Comparison of ENCODE assay signal across 20 cellular contexts in the genomic region with DNA sequence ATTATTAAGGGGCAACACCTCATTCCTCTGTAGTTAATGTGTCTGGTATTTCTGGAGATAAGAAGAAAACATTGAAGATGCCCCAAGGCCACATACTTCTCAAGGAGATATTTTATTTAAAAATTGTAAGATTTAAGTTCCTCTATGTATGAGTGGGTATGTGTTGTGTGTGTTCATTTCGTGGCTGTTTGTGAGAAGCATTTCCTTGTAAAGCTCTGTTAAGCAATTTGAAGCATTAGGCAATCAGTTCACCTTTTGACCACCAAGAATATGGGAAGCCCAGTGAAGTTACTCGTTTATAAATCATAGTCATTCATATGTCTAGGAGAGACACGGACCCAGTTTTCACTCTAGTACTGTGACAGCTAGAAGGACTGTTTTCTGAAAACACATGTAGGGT.
"Had no signal": no experiment of that assay in that cellular context is flagged by ENCODE, and none has a peak within 500 bp of the region (broad histone marks: within the 10 kb centered on the region; RNA-seq: fewer than 3 reads in every experiment).

No MANE protein-coding gene starts in this region.

- H3K4me3 ChIP-seq: gastroesophageal sphincter, heart right ventricle, mucosa of descending colon, neural progenitor cell, pancreas, thoracic aorta, upper lobe of right lung had no signal

- H3K9me3 Mint-ChIP-seq: activated CD4-positive, alpha-beta memory T cell treated with anti-CD3 and anti-CD28 coated beads, Interleukin-2, amount 10 ng/mL, durations not matched to agents 7 days and 5 days had no signal

- H3K4me1 ChIP-seq: gastroesophageal sphincter, heart right ventricle, neural progenitor cell, pancreas, upper lobe of right lung had no signal

- H3K36me3 Mint-ChIP-seq: activated CD8-positive, alpha-beta memory T cell treated with anti-CD3 and anti-CD28 coated beads, Interleukin-2, amount 10 ng/mL, durations not matched to agents 7 days and 5 days; activated naive CD8-positive, alpha-beta T cell; naive B cell; neural progenitor cell; stimulated activated naive B cell treated with anti-CD40 and anti-IgM and Interleukin-4, amounts not matched to agents 10 μg/mL and 1 μg/mL and 100 μg/mL, for 72 hours had no signal

- H3K27ac ChIP-seq: gastroesophageal sphincter, heart right ventricle, neural progenitor cell, pancreas, thoracic aorta, upper lobe of right lung had no signal

- H3K4me2 ChIP-seq: neural progenitor cell had no signal

- H3K4me3 Mint-ChIP-seq: activated CD4-positive, alpha-beta memory T cell treated with anti-CD3 and anti-CD28 coated beads, Interleukin-2, amount 10 ng/mL, durations not matched to agents 7 days and 5 days; activated CD4-positive, alpha-beta T cell treated with anti-CD3 and anti-CD28 coated beads for 36 hours; activated CD8-positive, alpha-beta memory T cell treated with anti-CD3 and anti-CD28 coated beads, Interleukin-2, amount 10 ng/mL, durations not matched to agents 7 days and 5 days; activated naive CD8-positive, alpha-beta T cell; central memory CD8-positive, alpha-beta T cell; naive B cell; neural progenitor cell; stimulated activated naive B cell treated with anti-CD40 and anti-IgM and Interleukin-4, amounts not matched to agents 10 μg/mL and 1 μg/mL and 100 μg/mL, for 72 hours; T-helper 2 cell treated with Interferon-gamma antibody and Interleukin-4, amounts not matched to agents 5 μg/mL and 100 μg/mL, for 36 hours; WTC11 had no signal

- H3K9me3 ChIP-seq: gastroesophageal sphincter, mucosa of descending colon, pancreas, thoracic aorta, upper lobe of right lung had no signal

- H3K27ac Mint-ChIP-seq: activated CD4-positive, alpha-beta memory T cell treated with anti-CD3 and anti-CD28 coated beads, Interleukin-2, amount 10 ng/mL, durations not matched to agents 7 days and 5 days; activated CD4-positive, alpha-beta T cell treated with anti-CD3 and anti-CD28 coated beads for 36 hours; activated CD8-positive, alpha-beta memory T cell treated with anti-CD3 and anti-CD28 coated beads, Interleukin-2, amount 10 ng/mL, durations not matched to agents 7 days and 5 days; activated naive CD8-positive, alpha-beta T cell; naive B cell; neural progenitor cell; stimulated activated naive B cell treated with anti-CD40 and anti-IgM and Interleukin-4, amounts not matched to agents 10 μg/mL and 1 μg/mL and 100 μg/mL, for 72 hours; T-helper 2 cell treated with Interferon-gamma antibody and Interleukin-4, amounts not matched to agents 5 μg/mL and 100 μg/mL, for 36 hours; WTC11 had no signal

- H2AFZ ChIP-seq: neural progenitor cell had no signal

- H3K27me3 ChIP-seq: gastroesophageal sphincter, heart right ventricle, pancreas, upper lobe of right lung had no signal

- FAIRE-seq: pancreas had no signal

- H3K9ac ChIP-seq: neural progenitor cell had no signal

- H3K36me3 ChIP-seq: gastroesophageal sphincter, heart right ventricle, neural progenitor cell, pancreas, thoracic aorta, upper lobe of right lung had no signal

- H3K27me3 Mint-ChIP-seq: activated CD4-positive, alpha-beta memory T cell treated with anti-CD3 and anti-CD28 coated beads, Interleukin-2, amount 10 ng/mL, durations not matched to agents 7 days and 5 days; activated CD4-positive, alpha-beta T cell treated with anti-CD3 and anti-CD28 coated beads for 36 hours; activated CD8-positive, alpha-beta memory T cell treated with anti-CD3 and anti-CD28 coated beads, Interleukin-2, amount 10 ng/mL, durations not matched to agents 7 days and 5 days; activated naive CD8-positive, alpha-beta T cell; central memory CD8-positive, alpha-beta T cell; naive B cell; stimulated activated naive B cell treated with anti-CD40 and anti-IgM and Interleukin-4, amounts not matched to agents 10 μg/mL and 1 μg/mL and 100 μg/mL, for 72 hours had no signal

- ATAC-seq: activated CD4-positive, alpha-beta T cell treated with anti-CD3 and anti-CD28 coated beads for 36 hours; activated CD8-positive, alpha-beta memory T cell treated with anti-CD3 and anti-CD28 coated beads, Interleukin-2, amount 10 ng/mL, durations not matched to agents 7 days and 5 days; gastroesophageal sphincter; heart right ventricle; left ventricle myocardium superior; mucosa of descending colon; pancreas; sciatic nerve; stimulated activated naive B cell treated with anti-CD40 and anti-IgM and Interleukin-4, amounts not matched to agents 10 μg/mL and 1 μg/mL and 100 μg/mL, for 72 hours; upper lobe of right lung; WTC11 had no signal

- H3K4me1 Mint-ChIP-seq: activated CD4-positive, alpha-beta memory T cell treated with anti-CD3 and anti-CD28 coated beads, Interleukin-2, amount 10 ng/mL, durations not matched to agents 7 days and 5 days; activated CD4-positive, alpha-beta T cell treated with anti-CD3 and anti-CD28 coated beads for 36 hours; activated CD8-positive, alpha-beta memory T cell treated with anti-CD3 and anti-CD28 coated beads, Interleukin-2, amount 10 ng/mL, durations not matched to agents 7 days and 5 days; central memory CD8-positive, alpha-beta T cell; naive B cell; stimulated activated naive B cell treated with anti-CD40 and anti-IgM and Interleukin-4, amounts not matched to agents 10 μg/mL and 1 μg/mL and 100 μg/mL, for 72 hours had no signal

- DNase-seq: activated CD4-positive, alpha-beta memory T cell treated with anti-CD3 and anti-CD28 coated beads, Interleukin-2, amount 10 ng/mL, durations not matched to agents 7 days and 5 days; activated CD4-positive, alpha-beta T cell treated with anti-CD3 and anti-CD28 coated beads for 36 hours; activated CD8-positive, alpha-beta memory T cell treated with anti-CD3 and anti-CD28 coated beads, Interleukin-2, amount 10 ng/mL, durations not matched to agents 7 days and 5 days; amniotic stem cell; effector CD4-positive, alpha-beta T cell; heart right ventricle; left ventricle myocardium superior; mucosa of descending colon; naive B cell; pancreas; stimulated activated naive B cell treated with anti-CD40 and anti-IgM and Interleukin-4, amounts not matched to agents 10 μg/mL and 1 μg/mL and 100 μg/mL, for 72 hours; upper lobe of right lung had no signal
